7 cellular contexts compared by ENCODE assay signal in the genomic region with DNA sequence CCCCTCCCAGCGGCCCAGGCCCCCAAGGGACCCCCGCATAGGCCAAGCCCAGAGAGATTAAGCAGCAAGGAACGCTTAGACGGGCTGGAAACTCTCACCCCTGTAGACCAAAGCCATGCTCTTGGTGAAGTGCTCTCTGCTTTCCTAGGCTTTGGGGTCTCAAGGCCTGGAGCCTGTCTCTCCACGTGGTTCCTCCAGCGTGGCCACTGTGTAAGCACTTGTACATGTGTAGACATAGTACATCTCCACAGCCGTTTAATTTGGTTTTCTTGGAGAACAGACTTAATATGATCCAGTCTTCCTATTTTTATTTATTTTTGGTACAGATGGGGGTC. TPM values are rescaled to one million over a fixed set of nuclear protein-coding genes. Genes with fewer than 3 reads are reported as not detected.
DNase-seq lines count a peak whose midpoint lies in the region; ATAC-seq and TF ChIP-seq lines count a peak whose summit lies in the region.

No MANE protein-coding gene starts in this region.

- peaks cover 18% of the 10 kb centered on the region for H3K4me1 ChIP-seq in effector memory CD4-positive, alpha-beta T cell (ENCODE audit: control insufficient read depth, insufficient read depth, low read length, poor library complexity, severe bottlenecking)
- H3K4me1 ChIP-seq in osteoblast (ENCODE audit: insufficient read depth, low read length): peaks cover 22% of the 10 kb centered on the region

- peak overlapping the region; percentile 96 for H2AFZ ChIP-seq in osteoblast (ENCODE audit: low read length)

- ATAC-seq in GM21723 (IDR thresholded peaks at IDR 0.05; ENCODE audit: unreplicated experiment): peak; percentile 3

- no peak for TF ChIP-seq CTCF in osteoblast (IDR thresholded peaks at IDR 0.05; ENCODE audit: extremely low read depth, low read depth, low read length)

- H4K20me1 ChIP-seq in osteoblast (ENCODE audit: insufficient read depth, low read length): peaks cover 17% of the 10 kb centered on the region

- no peaks in the 10 kb centered on the region for H3K9me3 ChIP-seq in effector memory CD4-positive, alpha-beta T cell (ENCODE audit: control insufficient read depth, low read length)
- H3K9me3 ChIP-seq in osteoblast (ENCODE audit: low read depth, low read length): no peaks in the 10 kb centered on the region

- no peaks in the 10 kb centered on the region for H3K27me3 ChIP-seq in effector memory CD4-positive, alpha-beta T cell (replicated peaks; ENCODE audit: control insufficient read depth, insufficient read depth, low read length, poor library complexity, severe bottlenecking)
- no peaks in the 10 kb centered on the region for H3K27me3 ChIP-seq in osteoblast (ENCODE audit: insufficient read depth, low read length)

- H3K4me3 ChIP-seq in effector memory CD4-positive, alpha-beta T cell (ENCODE audit: insufficient read depth, low read depth, low read length, poor library complexity, severe bottlenecking): peak overlapping the region; percentile 68
- peak overlapping the region; percentile 80 for H3K4me3 ChIP-seq in osteoblast (ENCODE audit: insufficient read depth, low read length)

- H3K79me2 ChIP-seq in osteoblast (ENCODE audit: insufficient read depth, low read length): peaks cover 62% of the 10 kb centered on the region

- no peaks in the 10 kb centered on the region for H3K36me3 ChIP-seq in effector memory CD4-positive, alpha-beta T cell (ENCODE audit: control insufficient read depth, insufficient read depth, low read length)
- H3K36me3 ChIP-seq in osteoblast (ENCODE audit: insufficient read depth, low read length): no peaks in the 10 kb centered on the region

- peak; percentile 65 for DNase-seq in NCI-H2227 treated with DMSO at 0.1 percent for 48 hours (lab: John Stamatoyannopoulos, UW)
- DNase-seq in effector memory CD4-positive, alpha-beta T cell: no peak
- DNase-seq in osteoblast (ENCODE audit: insufficient read length, low spot score, missing footprints): no peak
- DNase-seq in caudate nucleus (lab: John Stamatoyannopoulos, UW): no peak
- DNase-seq in cerebellar nuclear complex (lab: John Stamatoyannopoulos, UW): no peak
- DNase-seq in NCI-H69 (lab: John Stamatoyannopoulos, UW): no peak

- peak overlapping the region; percentile 76 for H3K4me2 ChIP-seq in osteoblast (ENCODE audit: insufficient read depth, low read length)

- H3K27ac ChIP-seq in effector memory CD4-positive, alpha-beta T cell (ENCODE audit: insufficient read depth, low read length, poor library complexity, severe bottlenecking): peak overlapping the region; percentile 64
- H3K27ac ChIP-seq in osteoblast (ENCODE audit: low read depth, low read length) (peak overlapping the region; percentile 84), caudate nucleus (ENCODE audit: low read depth, low read length) (no peak overlapping the region)

RNA-seq across cellular contexts. Expression of a gene that starts 1.1 kb away (rescaled TPM):
- 8.3 and 12.4 TPM in 2 replicates for total RNA-seq in osteoblast

RNA-seq across cellular contexts. Expression of a gene that starts 17.0 kb away (rescaled TPM):
- 0.59 and 0.72 TPM in 2 replicates for total RNA-seq in osteoblast

RNA-seq across cellular contexts. Expression of a gene that starts 17.7 kb away (rescaled TPM):
- total RNA-seq in osteoblast: 28.0 and 31.5 TPM in 2 replicates

RNA-seq across cellular contexts. Expression of a gene that starts 26.9 kb away (rescaled TPM):
- under 0.01 and 0.36 TPM in 2 replicates for total RNA-seq in osteoblast
